In genomic region chr4:19262467-19262866, GRCh38 we compare ENCODE assay signal across 22 cellular contexts.
"Had no signal": no experiment of that assay in that cellular context is flagged by ENCODE, and none has a peak within 500 bp of the region (broad histone marks: within the 10 kb centered on the region; RNA-seq: fewer than 3 reads in every experiment).

No MANE protein-coding gene starts in this region.

- H3K27ac ChIP-seq: epithelial cell of prostate, foreskin keratinocyte, heart right ventricle, right lobe of liver, transverse colon, VCaP had no signal

- H3K4me3 Mint-ChIP-seq: activated CD4-positive, alpha-beta T cell treated with anti-CD3 and anti-CD28 coated beads for 36 hours; activated CD8-positive, alpha-beta T cell treated with anti-CD3 and anti-CD28 coated beads for 36 hours; activated naive CD8-positive, alpha-beta T cell treated with anti-CD3 and anti-CD28 coated beads for 36 hours; activated T-cell treated with anti-CD3 and anti-CD28 coated beads, Interleukin-2, amount 50 U/mL, for 72 hours; naive B cell; stimulated activated memory B cell treated with anti-CD40 and anti-IgM and Interleukin-4, amounts not matched to agents 10 μg/mL and 1 μg/mL and 100 μg/mL, for 72 hours; T-cell had no signal

- H3K36me3 ChIP-seq: heart right ventricle, right lobe of liver, spleen, transverse colon had no signal

- H3K36me3 Mint-ChIP-seq: activated naive CD8-positive, alpha-beta T cell treated with anti-CD3 and anti-CD28 coated beads for 36 hours; naive B cell; stimulated activated memory B cell treated with anti-CD40 and anti-IgM and Interleukin-4, amounts not matched to agents 10 μg/mL and 1 μg/mL and 100 μg/mL, for 72 hours; T-cell had no signal

- H3K27me3 Mint-ChIP-seq: activated CD4-positive, alpha-beta T cell treated with anti-CD3 and anti-CD28 coated beads for 36 hours; activated CD8-positive, alpha-beta T cell treated with anti-CD3 and anti-CD28 coated beads for 36 hours; activated naive CD8-positive, alpha-beta T cell treated with anti-CD3 and anti-CD28 coated beads for 36 hours; naive B cell; progenitor cell of endocrine pancreas; stimulated activated memory B cell treated with anti-CD40 and anti-IgM and Interleukin-4, amounts not matched to agents 10 μg/mL and 1 μg/mL and 100 μg/mL, for 72 hours; T-cell had no signal

- H3K27ac Mint-ChIP-seq: activated CD4-positive, alpha-beta T cell treated with anti-CD3 and anti-CD28 coated beads for 36 hours; activated CD8-positive, alpha-beta T cell treated with anti-CD3 and anti-CD28 coated beads for 36 hours; activated naive CD8-positive, alpha-beta T cell treated with anti-CD3 and anti-CD28 coated beads for 36 hours; activated T-cell treated with anti-CD3 and anti-CD28 coated beads, Interleukin-2, amount 50 U/mL, for 72 hours; naive B cell; progenitor cell of endocrine pancreas; stimulated activated memory B cell treated with anti-CD40 and anti-IgM and Interleukin-4, amounts not matched to agents 10 μg/mL and 1 μg/mL and 100 μg/mL, for 72 hours; T-cell had no signal

- H3K4me1 ChIP-seq: foreskin keratinocyte, heart right ventricle, right lobe of liver, spleen, transverse colon had no signal

- H3K4me3 ChIP-seq: right lobe of liver, transverse colon had no signal

- ATAC-seq: activated CD4-positive, alpha-beta T cell treated with anti-CD3 and anti-CD28 coated beads for 36 hours; activated CD8-positive, alpha-beta T cell treated with anti-CD3 and anti-CD28 coated beads for 36 hours; activated T-cell treated with anti-CD3 and anti-CD28 coated beads, Interleukin-2, amount 50 U/mL, for 72 hours; foreskin keratinocyte; heart right ventricle; right lobe of liver; stimulated activated memory B cell treated with anti-CD40 and anti-IgM and Interleukin-4, amounts not matched to agents 10 μg/mL and 1 μg/mL and 100 μg/mL, for 72 hours; T-cell had no signal

- H3K27me3 ChIP-seq: foreskin keratinocyte, heart right ventricle, right lobe of liver, spleen, transverse colon had no signal

- DNase-seq: activated CD4-positive, alpha-beta T cell treated with anti-CD3 and anti-CD28 coated beads for 36 hours; activated CD8-positive, alpha-beta memory T cell treated with anti-CD3 and anti-CD28 coated beads, Interleukin-2, amount 50 U/mL, for 4 hours; activated CD8-positive, alpha-beta T cell treated with anti-CD3 and anti-CD28 coated beads for 36 hours; activated gamma-delta T cell treated with Interleukin-2 at 50 U/mL for 16 hours; activated naive CD8-positive, alpha-beta T cell treated with anti-CD3 and anti-CD28 coated beads for 36 hours; activated T-cell treated with anti-CD3 and anti-CD28 coated beads, Interleukin-2, amount 50 U/mL, for 72 hours; central memory CD4-positive, alpha-beta T cell; effector memory CD4-positive, alpha-beta T cell; foreskin keratinocyte; heart right ventricle; midbrain; naive B cell; right lobe of liver; spleen; stimulated activated CD4-positive, alpha-beta T cell treated with anti-CD3 and anti-CD28 coated beads, Interleukin-1b, Interleukin-23, amount 100 ng/mL, for 48 hours; T-cell; T1000; transverse colon had no signal

- H3K9me3 ChIP-seq: right lobe of liver, transverse colon had no signal

- H3K4me1 Mint-ChIP-seq: activated CD4-positive, alpha-beta T cell treated with anti-CD3 and anti-CD28 coated beads for 36 hours; activated naive CD8-positive, alpha-beta T cell treated with anti-CD3 and anti-CD28 coated beads for 36 hours; naive B cell; stimulated activated memory B cell treated with anti-CD40 and anti-IgM and Interleukin-4, amounts not matched to agents 10 μg/mL and 1 μg/mL and 100 μg/mL, for 72 hours; T-cell had no signal
